ENCODE assay signal across 20 cellular contexts in genomic region chr4:24010573-24010972, GRCh38.
DNase-seq lines count a peak whose midpoint lies in the region; FAIRE-seq and TF ChIP-seq lines count a peak whose summit lies in the region.
"Had no signal": no experiment of that assay in that cellular context is flagged by ENCODE, and none has a peak within 500 bp of the region (broad histone marks: within the 10 kb centered on the region; RNA-seq: fewer than 3 reads in every experiment).

No MANE protein-coding gene starts in this region.

- no peak overlapping the region for H3K4me3 Mint-ChIP-seq in type B pancreatic cell
- H3K4me3 Mint-ChIP-seq in activated CD4-positive, alpha-beta memory T cell treated with anti-CD3 and anti-CD28 coated beads, Interleukin-2, amount 10 ng/mL, durations not matched to agents 7 days and 5 days: no peak overlapping the region
- H3K4me3 Mint-ChIP-seq: CD14-positive monocyte; CD4-positive, alpha-beta memory T cell; IgD-negative memory B cell had no signal

- peaks cover 20% of the 10 kb centered on the region for H3K4me1 Mint-ChIP-seq in type B pancreatic cell (ENCODE audit: unreplicated experiment)
- no peaks in the 10 kb centered on the region for H3K4me1 Mint-ChIP-seq in activated CD4-positive, alpha-beta memory T cell treated with anti-CD3 and anti-CD28 coated beads, Interleukin-2, amount 10 ng/mL, durations not matched to agents 7 days and 5 days
- H3K4me1 Mint-ChIP-seq: CD14-positive monocyte; CD4-positive, alpha-beta memory T cell; IgD-negative memory B cell had no signal

- FAIRE-seq in endometrium (lab: Jason Lieb, UNC): peak; percentile 18
- FAIRE-seq: A549, G401.6, GM12892, GM18507, HepG2, HTR-8/SVneo had no signal

- POLR2A ChIA-PET in activated CD4-positive, alpha-beta memory T cell treated with anti-CD3 and anti-CD28 coated beads, Interleukin-2, amount 10 ng/mL, durations not matched to agents 7 days and 5 days (lab: Charles Lee): no interaction called here

- CTCF ChIA-PET in activated CD4-positive, alpha-beta memory T cell treated with anti-CD3 and anti-CD28 coated beads, Interleukin-2, amount 10 ng/mL, durations not matched to agents 7 days and 5 days (lab: Charles Lee): no interaction called here

- no peaks in the 10 kb centered on the region for H3K9me3 Mint-ChIP-seq in type B pancreatic cell
- H3K9me3 Mint-ChIP-seq in activated CD4-positive, alpha-beta memory T cell treated with anti-CD3 and anti-CD28 coated beads, Interleukin-2, amount 10 ng/mL, durations not matched to agents 7 days and 5 days: no peaks in the 10 kb centered on the region

- TF ChIP-seq CTCF in LNCaP clone FGC (IDR thresholded peaks at IDR 0.05; ENCODE audit: control insufficient read depth, extremely low read depth, insufficient read depth): no peak
- no peak for TF ChIP-seq CTCF in type B pancreatic cell (conservative IDR thresholded peaks at IDR 0.05)

- peak overlapping the region; percentile 50 for H3K27ac Mint-ChIP-seq in type B pancreatic cell
- no peak overlapping the region for H3K27ac Mint-ChIP-seq in activated CD4-positive, alpha-beta memory T cell treated with anti-CD3 and anti-CD28 coated beads, Interleukin-2, amount 10 ng/mL, durations not matched to agents 7 days and 5 days
- H3K27ac Mint-ChIP-seq: CD14-positive monocyte; CD4-positive, alpha-beta memory T cell; IgD-negative memory B cell had no signal

- DNase-seq in DMS53 (lab: John Stamatoyannopoulos, UW) (peak; percentile 10), DMS53 treated with DMSO at 0.1 percent for 48 hours (lab: John Stamatoyannopoulos, UW; ENCODE audit: unreplicated experiment) (no peak), LNCaP clone FGC (ENCODE audit: low read depth) (peak; percentile 36), type B pancreatic cell (ENCODE audit: extremely low spot score, unreplicated experiment) (no peak), NOMO-1 treated with dmso at 0.1 percent for 144 hours (lab: John Stamatoyannopoulos, UW; ENCODE audit: unreplicated experiment) (no peak), DMS79 (lab: John Stamatoyannopoulos, UW) (no peak)
- no peak for DNase-seq in activated CD4-positive, alpha-beta memory T cell treated with anti-CD3 and anti-CD28 coated beads, Interleukin-2, amount 10 ng/mL, durations not matched to agents 7 days and 5 days
- DNase-seq: CD4-positive, alpha-beta memory T cell; DMS153; GM23248 had no signal

- no peaks in the 10 kb centered on the region for H3K27me3 Mint-ChIP-seq in type B pancreatic cell
- no peaks in the 10 kb centered on the region for H3K27me3 Mint-ChIP-seq in activated CD4-positive, alpha-beta memory T cell treated with anti-CD3 and anti-CD28 coated beads, Interleukin-2, amount 10 ng/mL, durations not matched to agents 7 days and 5 days
- H3K27me3 Mint-ChIP-seq: CD4-positive, alpha-beta memory T cell; IgD-negative memory B cell had no signal

- H3K4me3 ChIP-seq in LNCaP clone FGC (ENCODE audit: low read depth, low read length): no peak overlapping the region
- H3K4me3 ChIP-seq: A549, BLaER1, GM23248 had no signal

- no peaks in the 10 kb centered on the region for H3K36me3 Mint-ChIP-seq in type B pancreatic cell
- no peaks in the 10 kb centered on the region for H3K36me3 Mint-ChIP-seq in activated CD4-positive, alpha-beta memory T cell treated with anti-CD3 and anti-CD28 coated beads, Interleukin-2, amount 10 ng/mL, durations not matched to agents 7 days and 5 days (ENCODE audit: low read depth)
- H3K36me3 Mint-ChIP-seq: CD14-positive monocyte; CD4-positive, alpha-beta memory T cell had no signal

Comparison
In these comparisons a context has a peak if more than half of its experiments do, and no peak if none do; other contexts are left out.
1. DNase-seq: peak in DMS53 (single experiment) and LNCaP clone FGC (single experiment); none in DMS53 treated with DMSO at 0.1 percent for 48 hours (single experiment), type B pancreatic cell (single experiment), NOMO-1 treated with dmso at 0.1 percent for 144 hours (single experiment), activated CD4-positive, alpha-beta memory T cell treated with anti-CD3 and anti-CD28 coated beads, Interleukin-2, amount 10 ng/mL, durations not matched to agents 7 days and 5 days (single experiment) and DMS79 (single experiment).